Comparison of ENCODE assay signal across 9 cellular contexts in the genomic region with DNA sequence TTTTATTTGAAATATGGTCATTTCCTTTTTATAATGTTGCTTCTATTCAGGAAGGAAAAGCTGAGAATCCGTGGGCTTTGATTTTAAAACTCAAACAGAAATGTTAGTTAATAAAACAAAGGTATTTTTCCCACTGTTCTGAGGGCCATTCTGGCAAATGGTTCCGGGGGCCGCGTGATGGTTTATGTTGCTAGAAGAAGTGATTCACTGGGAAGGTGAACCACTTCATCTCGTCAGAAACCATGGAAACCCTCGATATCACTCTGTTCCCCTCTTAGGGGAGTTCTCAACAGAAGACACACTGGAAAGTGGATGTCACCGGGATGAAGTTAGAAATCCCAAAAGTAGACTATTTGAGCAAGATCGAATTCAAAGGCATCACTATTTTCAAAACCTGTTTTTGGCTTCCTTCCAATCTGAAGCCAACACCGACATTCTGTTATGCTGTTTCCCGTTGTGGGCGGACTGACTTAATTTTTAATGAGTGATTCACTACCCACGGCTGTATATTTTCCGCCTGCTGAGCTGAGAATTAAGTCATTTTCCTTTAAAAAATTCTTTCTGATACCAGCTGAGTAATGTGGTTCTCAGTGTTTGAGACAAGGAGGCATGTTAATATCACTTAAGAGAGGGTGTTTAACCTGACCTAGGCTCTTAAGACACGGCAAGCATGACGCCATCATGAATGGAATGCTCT.
DNase-seq lines count a peak whose midpoint lies in the region; ATAC-seq and TF ChIP-seq lines count a peak whose summit lies in the region.
"Had no signal": no experiment of that assay in that cellular context is flagged by ENCODE, and none has a peak within 500 bp of the region (broad histone marks: within the 10 kb centered on the region; RNA-seq: fewer than 3 reads in every experiment).

No MANE protein-coding gene starts in this region.

- peak overlapping the region in 4 of 59 donors; percentile 2 to 50 (median 10) for H3K27ac ChIP-seq in dorsolateral prefrontal cortex
- H3K27ac ChIP-seq: KMS-11 had no signal

- no peak for TF ChIP-seq CTCF in HFF-Myc (IDR thresholded peaks at IDR 0.05; ENCODE audit: low read depth, low read length, missing control alignments)
- TF ChIP-seq CTCF in dorsolateral prefrontal cortex (IDR thresholded peaks at IDR 0.05 in 54 of 56, conservative IDR thresholded peaks at IDR 0.05 in 2 of 56; ENCODE audit: low read depth in 1 of 56, partially characterized antibody in 56 of 56), result no peak

- intact Hi-C loops in dorsolateral prefrontal cortex (cut with DNase I), result no loop called here

- ATAC-seq in GM18505 (IDR thresholded peaks at IDR 0.05; ENCODE audit: unreplicated experiment) (no peak), left lobe of liver (no peak), GM18498 (IDR thresholded peaks at IDR 0.05; ENCODE audit: unreplicated experiment) (no peak)

- H3K4me3 ChIP-seq in HFF-Myc (replicated peaks; ENCODE audit: low read depth, low read length) (no peak overlapping the region), dorsolateral prefrontal cortex (no peak overlapping the region)

- DNase-seq in HFF-Myc (ENCODE audit: extremely low read depth, low read depth) (peak; percentile 29), fibroblast of peridontal ligament (ENCODE audit: extremely low read depth) (peak; percentile 7), dorsolateral prefrontal cortex (no peak), left lobe of liver (ENCODE audit: low spot score) (no peak)
- DNase-seq in activated CD4-positive, alpha-beta T cell treated with anti-CD3 and anti-CD28 coated beads, Interleukin-2, amount 50 U/mL, for 4 hours, result peak; percentile 47 to 59
- peak; percentile 50 to 60 for DNase-seq in stimulated activated CD4-positive, alpha-beta T cell treated with anti-CD3 and anti-CD28 coated beads, Interleukin-2, amount 100 ng/mL, for 48 hours

- TF ChIP-seq POLR2A in GM18505 (IDR thresholded peaks at IDR 0.05; ENCODE audit: borderline replicate concordance, extremely low read depth, insufficient read depth, insufficient read length), result no peak

- no peaks in the 10 kb centered on the region for H3K27me3 ChIP-seq in dorsolateral prefrontal cortex

Comparison
In these comparisons a context has a peak if more than half of its experiments do, and no peak if none do; other contexts are left out.
1. DNase-seq: peak in HFF-Myc (single experiment), activated CD4-positive, alpha-beta T cell treated with anti-CD3 and anti-CD28 coated beads, Interleukin-2, amount 50 U/mL, for 4 hours (2 of 2), fibroblast of peridontal ligament (single experiment) and stimulated activated CD4-positive, alpha-beta T cell treated with anti-CD3 and anti-CD28 coated beads, Interleukin-2, amount 100 ng/mL, for 48 hours (2 of 2); none in dorsolateral prefrontal cortex (0 of 10) and left lobe of liver (single experiment).